In genomic region chr11:44946268-44946667, GRCh38 we compare ENCODE assay signal across 13 cellular contexts. TPM values are rescaled to one million over a fixed set of nuclear protein-coding genes. Genes with fewer than 3 reads are reported as not detected.
A peak's percentile ranks its signal among the peaks of the same experiment; 100 is the strongest.
DNase-seq lines count a peak whose midpoint lies in the region; ATAC-seq and TF ChIP-seq lines count a peak whose summit lies in the region.
"Had no signal": no experiment of that assay in that cellular context is flagged by ENCODE, and none has a peak within 500 bp of the region (broad histone marks: within the 10 kb centered on the region; RNA-seq: fewer than 3 reads in every experiment).

No MANE protein-coding gene starts in this region.

- no peaks in the 10 kb centered on the region for H3K9me3 Mint-ChIP-seq in type B pancreatic cell
- no peaks in the 10 kb centered on the region for H3K9me3 Mint-ChIP-seq in activated naive CD8-positive, alpha-beta T cell treated with anti-CD3 and anti-CD28 coated beads for 36 hours
- H3K9me3 Mint-ChIP-seq: activated CD4-positive, alpha-beta T cell treated with anti-CD3 and anti-CD28 coated beads, Interleukin-2, amount 10 ng/mL, durations not matched to agents 24 days and 14 days; stimulated activated effector memory CD8-positive, alpha-beta T cell treated with anti-CD3 and anti-CD28 coated beads, Interleukin-12 subunit alpha, Interleukin-12 subunit beta, amount 100 ng/mL, for 72 hours had no signal

- TF ChIP-seq CTCF in cardiac fibroblast (IDR thresholded peaks at IDR 0.05; ENCODE audit: low read depth, low read length) = no peak
- no peak for TF ChIP-seq CTCF in omental fat pad (IDR thresholded peaks at IDR 0.05)
- no peak for TF ChIP-seq CTCF in type B pancreatic cell (conservative IDR thresholded peaks at IDR 0.05)

- peak; percentile 41 to 68 for DNase-seq in cardiac fibroblast (ENCODE audit: low read depth in 2 of 2)
- DNase-seq in cardiac septum (ENCODE audit: low spot score) = peak; percentile 79
- DNase-seq in omental fat pad (ENCODE audit: low spot score) = peak; percentile 65
- no peak for DNase-seq in type B pancreatic cell (ENCODE audit: extremely low spot score, unreplicated experiment)
- DNase-seq in NCI-H2196 (lab: John Stamatoyannopoulos, UW; ENCODE audit: unreplicated experiment) = no peak
- no peak for DNase-seq in activated naive CD8-positive, alpha-beta T cell treated with anti-CD3 and anti-CD28 coated beads for 36 hours
- DNase-seq: activated CD4-positive, alpha-beta T cell treated with anti-CD3 and anti-CD28 coated beads, Interleukin-2, amount 10 ng/mL, durations not matched to agents 24 days and 14 days; activated T-cell treated with anti-CD3 and anti-CD28 coated beads, Interleukin-2, amount 50 U/mL, for 1 hour; hippocampal formation; IMR-90; SJCRH30 had no signal

- ATAC-seq in omental fat pad (ENCODE audit: low FRiP score) (peak; percentile 2), GM18870 (IDR thresholded peaks at IDR 0.05; ENCODE audit: unreplicated experiment) (no peak)
- ATAC-seq: stimulated activated effector memory CD8-positive, alpha-beta T cell treated with anti-CD3 and anti-CD28 coated beads, Interleukin-12 subunit alpha, Interleukin-12 subunit beta, amount 100 ng/mL, for 72 hours had no signal

- no peak overlapping the region for H3K27ac Mint-ChIP-seq in type B pancreatic cell
- H3K27ac Mint-ChIP-seq in activated naive CD8-positive, alpha-beta T cell treated with anti-CD3 and anti-CD28 coated beads for 36 hours = no peak overlapping the region
- H3K27ac Mint-ChIP-seq: activated CD4-positive, alpha-beta T cell treated with anti-CD3 and anti-CD28 coated beads, Interleukin-2, amount 10 ng/mL, durations not matched to agents 24 days and 14 days; stimulated activated effector memory CD8-positive, alpha-beta T cell treated with anti-CD3 and anti-CD28 coated beads, Interleukin-12 subunit alpha, Interleukin-12 subunit beta, amount 100 ng/mL, for 72 hours had no signal

- intact Hi-C loops in cardiac septum (cut with DNase I) = loop anchor here (5.0 kb wide), 1 partner anchor 81 kb away; no protein-coding TSS in a partner anchor

- no peak overlapping the region for H3K4me3 ChIP-seq in cardiac fibroblast (replicated peaks in 1 of 2; ENCODE audit: low read depth in 2 of 2, low read length in 2 of 2)
- H3K4me3 ChIP-seq: SJCRH30 had no signal

- H3K27me3 Mint-ChIP-seq in type B pancreatic cell = no peaks in the 10 kb centered on the region
- H3K27me3 Mint-ChIP-seq in activated naive CD8-positive, alpha-beta T cell treated with anti-CD3 and anti-CD28 coated beads for 36 hours = no peaks in the 10 kb centered on the region

- H3K4me3 Mint-ChIP-seq in type B pancreatic cell = peak overlapping the region; percentile 62
- H3K4me3 Mint-ChIP-seq in activated naive CD8-positive, alpha-beta T cell treated with anti-CD3 and anti-CD28 coated beads for 36 hours = no peak overlapping the region
- H3K4me3 Mint-ChIP-seq: activated CD4-positive, alpha-beta T cell treated with anti-CD3 and anti-CD28 coated beads, Interleukin-2, amount 10 ng/mL, durations not matched to agents 24 days and 14 days; stimulated activated effector memory CD8-positive, alpha-beta T cell treated with anti-CD3 and anti-CD28 coated beads, Interleukin-12 subunit alpha, Interleukin-12 subunit beta, amount 100 ng/mL, for 72 hours had no signal

- peaks cover 43% of the 10 kb centered on the region for H3K4me1 Mint-ChIP-seq in type B pancreatic cell (ENCODE audit: unreplicated experiment)
- H3K4me1 Mint-ChIP-seq in activated naive CD8-positive, alpha-beta T cell treated with anti-CD3 and anti-CD28 coated beads for 36 hours = peaks cover 21% of the 10 kb centered on the region

- H3K36me3 Mint-ChIP-seq in type B pancreatic cell = no peaks in the 10 kb centered on the region
- no peaks in the 10 kb centered on the region for H3K36me3 Mint-ChIP-seq in activated naive CD8-positive, alpha-beta T cell treated with anti-CD3 and anti-CD28 coated beads for 36 hours

RNA-seq across cellular contexts. Expression of gene TP53I11, which starts 4.4 kb away (rescaled TPM):
- total RNA-seq in cardiac septum (38.4 TPM), omental fat pad (100 to 1,000 TPM in 2 of 4 donors, 10 to 100 TPM in 2; 64.4 to 175 (median 99.1) TPM), type B pancreatic cell (ENCODE audit: low replicate concordance) (38.2 and 72.4 TPM in 2 replicates)
- total RNA-seq in activated naive CD8-positive, alpha-beta T cell treated with anti-CD3 and anti-CD28 coated beads for 36 hours = 10 to 100 TPM; 12.5 to 14.0 TPM

Comparison
In these comparisons a context has a peak if more than half of its experiments do, and no peak if none do; other contexts are left out.
1. DNase-seq: peak in cardiac fibroblast (2 of 2), cardiac septum (single experiment) and omental fat pad (single experiment); none in type B pancreatic cell (single experiment), NCI-H2196 (single experiment) and activated naive CD8-positive, alpha-beta T cell treated with anti-CD3 and anti-CD28 coated beads for 36 hours (single experiment).